2 cellular contexts compared by ENCODE assay signal in the genomic region with DNA sequence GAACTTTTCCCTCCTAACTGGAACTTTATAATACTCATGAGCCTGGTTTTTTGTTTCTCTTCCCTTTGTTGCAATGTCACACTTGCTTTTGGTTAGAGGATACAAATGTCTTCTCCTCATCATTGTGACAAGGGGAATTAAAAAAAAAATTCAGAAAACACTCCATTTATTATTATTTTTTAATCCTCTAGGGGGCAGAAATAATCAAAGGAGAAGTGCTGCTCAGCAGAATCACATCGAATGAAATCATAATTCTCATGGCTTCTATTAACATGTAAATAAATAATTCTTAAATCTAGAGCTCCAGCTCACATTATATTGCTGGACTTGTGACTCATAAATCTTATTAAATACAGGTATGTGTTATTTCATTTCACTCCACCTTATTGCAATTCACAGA.
TF ChIP-seq lines count a peak whose summit lies in the region.

No MANE protein-coding gene starts in this region.

TF ChIP-seq in SK-N-SH, 30 proteins besides CTCF, POLR2A, EP300 and RAD21 (continued from another document):
- TF ChIP-seq FOXJ3 (CRISPR knock-in tag; IDR thresholded peaks at IDR 0.05): no peak
- TF ChIP-seq FOXM1 (IDR thresholded peaks at IDR 0.05; ENCODE audit: low read depth): no peak

TF ChIP-seq in SK-N-SH treated with all-trans-retinoic acid at 6 μM for 48 hours, 23 proteins besides CTCF, POLR2A, EP300 and RAD21 (continued from another document):
- TF ChIP-seq, protein P1, sequence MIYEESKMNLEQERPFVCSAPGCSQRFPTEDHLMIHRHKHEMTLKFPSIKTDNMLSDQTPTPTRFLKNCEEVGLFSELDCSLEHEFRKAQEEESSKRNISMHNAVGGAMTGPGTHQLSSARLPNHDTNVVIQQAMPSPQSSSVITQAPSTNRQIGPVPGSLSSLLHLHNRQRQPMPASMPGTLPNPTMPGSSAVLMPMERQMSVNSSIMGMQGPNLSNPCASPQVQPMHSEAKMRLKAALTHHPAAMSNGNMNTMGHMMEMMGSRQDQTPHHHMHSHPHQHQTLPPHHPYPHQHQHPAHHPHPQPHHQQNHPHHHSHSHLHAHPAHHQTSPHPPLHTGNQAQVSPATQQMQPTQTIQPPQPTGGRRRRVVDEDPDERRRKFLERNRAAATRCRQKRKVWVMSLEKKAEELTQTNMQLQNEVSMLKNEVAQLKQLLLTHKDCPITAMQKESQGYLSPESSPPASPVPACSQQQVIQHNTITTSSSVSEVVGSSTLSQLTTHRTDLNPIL (CRISPR knock-in tag; IDR thresholded peaks at IDR 0.05; ENCODE audit: low read depth): no peak
- TF ChIP-seq SNAI2 (CRISPR knock-in tag; IDR thresholded peaks at IDR 0.05) (no peak), ESRRG (CRISPR knock-in tag; IDR thresholded peaks at IDR 0.05) (no peak), BACH2 (CRISPR knock-in tag; IDR thresholded peaks at IDR 0.05; ENCODE audit: borderline replicate concordance) (no peak), PPARA (CRISPR knock-in tag; IDR thresholded peaks at IDR 0.05; ENCODE audit: borderline replicate concordance) (no peak), ZFP30 (CRISPR knock-in tag; IDR thresholded peaks at IDR 0.05) (no peak), ZFP3 (CRISPR knock-in tag; IDR thresholded peaks at IDR 0.05) (no peak), ISL1 (CRISPR knock-in tag; IDR thresholded peaks at IDR 0.05) (no peak)
- TF ChIP-seq, protein P2, sequence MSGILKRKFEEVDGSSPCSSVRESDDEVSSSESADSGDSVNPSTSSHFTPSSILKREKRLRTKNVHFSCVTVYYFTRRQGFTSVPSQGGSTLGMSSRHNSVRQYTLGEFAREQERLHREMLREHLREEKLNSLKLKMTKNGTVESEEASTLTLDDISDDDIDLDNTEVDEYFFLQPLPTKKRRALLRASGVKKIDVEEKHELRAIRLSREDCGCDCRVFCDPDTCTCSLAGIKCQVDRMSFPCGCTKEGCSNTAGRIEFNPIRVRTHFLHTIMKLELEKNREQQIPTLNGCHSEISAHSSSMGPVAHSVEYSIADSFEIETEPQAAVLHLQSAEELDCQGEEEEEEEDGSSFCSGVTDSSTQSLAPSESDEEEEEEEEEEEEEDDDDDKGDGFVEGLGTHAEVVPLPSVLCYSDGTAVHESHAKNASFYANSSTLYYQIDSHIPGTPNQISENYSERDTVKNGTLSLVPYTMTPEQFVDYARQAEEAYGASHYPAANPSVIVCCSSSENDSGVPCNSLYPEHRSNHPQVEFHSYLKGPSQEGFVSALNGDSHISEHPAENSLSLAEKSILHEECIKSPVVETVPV (CRISPR knock-in tag; IDR thresholded peaks at IDR 0.05): no peak
- TF ChIP-seq, protein P3, sequence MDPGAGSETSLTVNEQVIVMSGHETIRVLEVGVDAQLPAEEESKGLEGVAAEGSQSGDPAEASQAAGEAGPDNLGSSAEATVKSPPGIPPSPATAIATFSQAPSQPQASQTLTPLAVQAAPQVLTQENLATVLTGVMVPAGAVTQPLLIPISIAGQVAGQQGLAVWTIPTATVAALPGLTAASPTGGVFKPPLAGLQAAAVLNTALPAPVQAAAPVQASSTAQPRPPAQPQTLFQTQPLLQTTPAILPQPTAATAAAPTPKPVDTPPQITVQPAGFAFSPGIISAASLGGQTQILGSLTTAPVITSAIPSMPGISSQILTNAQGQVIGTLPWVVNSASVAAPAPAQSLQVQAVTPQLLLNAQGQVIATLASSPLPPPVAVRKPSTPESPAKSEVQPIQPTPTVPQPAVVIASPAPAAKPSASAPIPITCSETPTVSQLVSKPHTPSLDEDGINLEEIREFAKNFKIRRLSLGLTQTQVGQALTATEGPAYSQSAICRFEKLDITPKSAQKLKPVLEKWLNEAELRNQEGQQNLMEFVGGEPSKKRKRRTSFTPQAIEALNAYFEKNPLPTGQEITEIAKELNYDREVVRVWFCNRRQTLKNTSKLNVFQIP (CRISPR knock-in tag; IDR thresholded peaks at IDR 0.05; ENCODE audit: borderline replicate concordance, low read depth): no peak
